19 cellular contexts compared by ENCODE assay signal in the genomic region with DNA sequence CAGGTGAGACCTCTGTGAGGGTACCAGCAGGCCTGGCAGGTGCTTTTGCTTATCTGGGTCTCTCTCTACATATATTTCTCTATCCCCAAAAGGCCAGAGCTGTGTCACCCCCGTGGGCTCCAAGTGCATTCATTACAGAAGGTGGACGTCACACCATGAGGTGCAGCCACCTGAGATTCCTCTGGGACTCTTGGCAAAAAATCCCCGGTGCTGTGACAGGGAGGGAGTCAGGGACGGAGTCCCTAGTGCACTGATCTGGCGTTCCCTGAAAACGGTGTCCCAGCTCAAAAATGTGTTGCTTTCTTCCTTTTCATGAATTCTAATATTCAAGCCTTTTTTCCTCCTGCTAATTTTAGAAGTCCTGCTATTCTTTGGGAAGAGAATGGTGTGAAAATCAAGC. TPM values are rescaled to one million over a fixed set of nuclear protein-coding genes. Genes with fewer than 3 reads are reported as not detected.
DNase-seq lines count a peak whose midpoint lies in the region; ATAC-seq, FAIRE-seq and TF ChIP-seq lines count a peak whose summit lies in the region.
"Had no signal": no experiment of that assay in that cellular context is flagged by ENCODE, and none has a peak within 500 bp of the region (broad histone marks: within the 10 kb centered on the region; RNA-seq: fewer than 3 reads in every experiment).

No MANE protein-coding gene starts in this region.

- WGBS in A549 (ENCODE audit: missing lambda C conversion rate) = 40% methylated on average over 6 of the region's 6 CpGs
- 86% methylated on average over 5 of the region's 6 CpGs for WGBS in esophagus muscularis mucosa
- 77 to 87% methylated on average over 6 of the region's 6 CpGs for WGBS in sigmoid colon, 2 donors

- no peaks in the 10 kb centered on the region for H3K27me3 ChIP-seq in esophagus muscularis mucosa
- H3K27me3 ChIP-seq in muscle layer of duodenum (ENCODE audit: low read depth, low read length) = no peaks in the 10 kb centered on the region
- H3K27me3 ChIP-seq in sigmoid colon = no peaks in the 10 kb centered on the region
- H3K27me3 ChIP-seq in Peyer's patch = no peaks in the 10 kb centered on the region

- H3K36me3 Mint-ChIP-seq in activated T-helper 2 cell treated with anti-CD3 and anti-CD28 coated beads, Interferon-gamma antibody, Interleukin-2, Interleukin-4, amounts not matched to agents 10 μg/mL and 5 μg/mL and 100 μg/mL, durations not matched to agents 14 hours and 24 hours and 36 hours (ENCODE audit: low read depth) = no peaks in the 10 kb centered on the region
- H3K36me3 Mint-ChIP-seq: CD4-positive, alpha-beta memory T cell had no signal

- peaks cover 11% of the 10 kb centered on the region for H3K4me1 Mint-ChIP-seq in activated T-helper 2 cell treated with anti-CD3 and anti-CD28 coated beads, Interferon-gamma antibody, Interleukin-2, Interleukin-4, amounts not matched to agents 10 μg/mL and 5 μg/mL and 100 μg/mL, durations not matched to agents 14 hours and 24 hours and 36 hours (ENCODE audit: low read depth)

- no peaks in the 10 kb centered on the region for H3K9me3 Mint-ChIP-seq in activated T-helper 2 cell treated with anti-CD3 and anti-CD28 coated beads, Interferon-gamma antibody, Interleukin-2, Interleukin-4, amounts not matched to agents 10 μg/mL and 5 μg/mL and 100 μg/mL, durations not matched to agents 14 hours and 24 hours and 36 hours
- H3K9me3 Mint-ChIP-seq: CD14-positive monocyte, H9 had no signal

- TF ChIP-seq CTCF in A549 (IDR thresholded peaks at IDR 0.05) (no peak), esophagus muscularis mucosa (IDR thresholded peaks at IDR 0.05) (no peak), sigmoid colon (IDR thresholded peaks at IDR 0.05) (no peak), Peyer's patch (IDR thresholded peaks at IDR 0.05) (no peak)

- H3K4me3 ChIP-seq in A549 = no peak overlapping the region
- H3K4me3 ChIP-seq in esophagus muscularis mucosa = no peak overlapping the region
- H3K4me3 ChIP-seq in muscle layer of duodenum (ENCODE audit: low read depth in 1 of 2, low read length in 2 of 2) = no peak overlapping the region
- no peak overlapping the region for H3K4me3 ChIP-seq in sigmoid colon
- no peak overlapping the region for H3K4me3 ChIP-seq in Peyer's patch
- H3K4me3 ChIP-seq: BLaER1, GM12878 had no signal

- peaks cover 29% of the 10 kb centered on the region for H3K27me3 Mint-ChIP-seq in activated T-helper 2 cell treated with anti-CD3 and anti-CD28 coated beads, Interferon-gamma antibody, Interleukin-2, Interleukin-4, amounts not matched to agents 10 μg/mL and 5 μg/mL and 100 μg/mL, durations not matched to agents 14 hours and 24 hours and 36 hours (ENCODE audit: low read depth)

- TF ChIP-seq POLR2A in A549 (IDR thresholded peaks at IDR 0.05; ENCODE audit: low read length) (no peak), esophagus muscularis mucosa (IDR thresholded peaks at IDR 0.05; ENCODE audit: low read depth) (no peak), sigmoid colon (IDR thresholded peaks at IDR 0.05) (no peak), Peyer's patch (IDR thresholded peaks at IDR 0.05) (no peak)

- intact Hi-C loops in esophagus muscularis mucosa (cut with DNase I) (no loop called here), sigmoid colon (cut with DNase I) (loop anchor here (10.0 kb wide), 1 partner anchor 651 kb away; no protein-coding TSS in a partner anchor)
- intact Hi-C loops in activated T-helper 2 cell treated with anti-CD3 and anti-CD28 coated beads, Interferon-gamma antibody, Interleukin-2, Interleukin-4, amounts not matched to agents 10 μg/mL and 5 μg/mL and 100 μg/mL, durations not matched to agents 14 hours and 24 hours and 36 hours (cut with micrococcal nuclease) = no loop called here

- H3K36me3 ChIP-seq in esophagus muscularis mucosa (no peaks in the 10 kb centered on the region), muscle layer of duodenum (ENCODE audit: control insufficient read depth in 1 of 2, insufficient read depth in 2 of 2, low read length in 2 of 2) (no peaks in the 10 kb centered on the region), sigmoid colon (no peaks in the 10 kb centered on the region), Peyer's patch (no peaks in the 10 kb centered on the region)
- H3K36me3 ChIP-seq: BLaER1 had no signal

- no peak for ATAC-seq in A549
- ATAC-seq: GM12878 had no signal

- no peak overlapping the region for H3K4me3 Mint-ChIP-seq in activated T-helper 2 cell treated with anti-CD3 and anti-CD28 coated beads, Interferon-gamma antibody, Interleukin-2, Interleukin-4, amounts not matched to agents 10 μg/mL and 5 μg/mL and 100 μg/mL, durations not matched to agents 14 hours and 24 hours and 36 hours (ENCODE audit: low read depth)
- H3K4me3 Mint-ChIP-seq: CD14-positive monocyte; CD4-positive, alpha-beta memory T cell; H9 had no signal

- DNase-seq in A549 (ENCODE audit: low read depth in 1 of 2, low spot score in 1 of 2) (no peak), esophagus muscularis mucosa (ENCODE audit: extremely low spot score) (no peak), sigmoid colon (peak; percentile 41), Peyer's patch (no peak), NCI-H146 (lab: John Stamatoyannopoulos, UW) (no peak)
- DNase-seq in activated T-helper 2 cell treated with anti-CD3 and anti-CD28 coated beads, Interferon-gamma antibody, Interleukin-2, Interleukin-4, amounts not matched to agents 10 μg/mL and 5 μg/mL and 100 μg/mL, durations not matched to agents 14 hours and 24 hours and 36 hours (ENCODE audit: low spot score) = no peak
- no peak for DNase-seq in activated CD8-positive, alpha-beta memory T cell treated with anti-CD3 and anti-CD28 coated beads, Interleukin-2, amount 50 U/mL, for 48 hours
- DNase-seq: CD4-positive, alpha-beta memory T cell; DMS79 treated with DMSO at 0.1 percent for 48 hours; GF-D8; H9 had no signal

- TF ChIP-seq RAD21 in A549 (conservative IDR thresholded peaks at IDR 0.05 in 1 of 2, IDR thresholded peaks at IDR 0.05 in 1 of 2) = no peak

- H3K4me2 ChIP-seq in A549 = no peak overlapping the region
- H3K4me2 ChIP-seq: BLaER1 had no signal

- CTCF ChIA-PET in A549 (lab: Yijun Ruan, JAX) = interaction anchor here (0.9 to 2.3 kb wide), 3 partner anchors 10 to 281 kb away, joined by 3 to 9 read pairs (median 4); no protein-coding TSS in a partner anchor

- H3K9me3 ChIP-seq in A549 (no peaks in the 10 kb centered on the region), esophagus muscularis mucosa (no peaks in the 10 kb centered on the region), muscle layer of duodenum (ENCODE audit: control insufficient read depth in 1 of 2, low read length in 2 of 2) (no peaks in the 10 kb centered on the region), sigmoid colon (no peaks in the 10 kb centered on the region), Peyer's patch (no peaks in the 10 kb centered on the region)
- H3K9me3 ChIP-seq: BLaER1 had no signal

- H3K27ac Mint-ChIP-seq in activated T-helper 2 cell treated with anti-CD3 and anti-CD28 coated beads, Interferon-gamma antibody, Interleukin-2, Interleukin-4, amounts not matched to agents 10 μg/mL and 5 μg/mL and 100 μg/mL, durations not matched to agents 14 hours and 24 hours and 36 hours = no peak overlapping the region
- H3K27ac Mint-ChIP-seq: CD14-positive monocyte; CD4-positive, alpha-beta memory T cell had no signal

- no peak for TF ChIP-seq EP300 in A549 (IDR thresholded peaks at IDR 0.05)
- TF ChIP-seq EP300 in esophagus muscularis mucosa (IDR thresholded peaks at IDR 0.05) = no peak
- TF ChIP-seq EP300 in sigmoid colon (IDR thresholded peaks at IDR 0.05) = no peak

- POLR2A ChIA-PET in A549 (lab: Yijun Ruan, JAX) = no interaction called here

- FAIRE-seq in A549 (lab: Jason Lieb, UNC) = peak; percentile 46
- FAIRE-seq: GM12878, GM19239, H1 had no signal

- H3K4me1 ChIP-seq in A549 (0 out of 3 replicates have a peak, but pooled peaks cover 6% of the 10 kb centered on the region), esophagus muscularis mucosa (peaks cover 17 to 100% (median 99%) of the 10 kb centered on the region in 4 donors), muscle layer of duodenum (ENCODE audit: control insufficient read depth in 1 of 2, insufficient read depth in 2 of 2, low read length in 2 of 2) (peaks cover 14 to 42% of the 10 kb centered on the region in 2 donors), sigmoid colon (peaks cover 0 to 100% (median 95%) of the 10 kb centered on the region in 4 donors), Peyer's patch (peaks cover 0 to 19% (median 1%) of the 10 kb centered on the region in 4 donors)

- H3K27ac ChIP-seq in A549 (no peak overlapping the region), esophagus muscularis mucosa (replicated peaks in 1 of 4) (peak overlapping the region in 3 of 4 donors; percentile 29 to 66 (median 30)), muscle layer of duodenum (ENCODE audit: low read length) (peak overlapping the region; percentile 16), sigmoid colon (peak overlapping the region in 3 of 4 donors; percentile 43 to 99 (median 86)), Peyer's patch (no peak overlapping the region)
- H3K27ac ChIP-seq: 22Rv1, BLaER1, HL-60 had no signal

TF ChIP-seq in A549, 52 proteins besides CTCF, POLR2A, EP300 and RAD21 (continues in another document):
- no peak for TF ChIP-seq GATA3 (IDR thresholded peaks at IDR 0.05; ENCODE audit: borderline replicate concordance)

RNA-seq across cellular contexts. Expression of a gene that starts 13.5 kb away (rescaled TPM):
- polyA plus RNA-seq in A549 (2011; rRNA removed) (0.92 and 1.7 TPM in 2 replicates), A549 (2017; fragmentation: RNase III; extraction: RNeasy Plus Mini Kit Qiagen cat#74134 plus additional on column Dnase treatment) (2.0 to 2.1 TPM (median 2.0 TPM) in 3 replicates), sigmoid colon (1 to 10 TPM in 2 of 3 donors, under 1 TPM in 1; 0.46 to 2.6 (median 1.2) TPM)
- polyA plus RNA-seq in A549 (2012; cell fraction: cytosol; rRNA removed) = 0.77 and 1.1 TPM in 2 replicates
- 1.6 and 1.9 TPM in 2 replicates for polyA plus RNA-seq in A549 (2012; cell fraction: nucleus; rRNA removed)
- 2.6 and 2.9 TPM in 2 replicates for polyA minus RNA-seq in A549 (2011; rRNA and poly(A)+ RNA removed)
- total RNA-seq in esophagus muscularis mucosa (10 to 100 TPM; 17.1 to 45.5 (median 24.6) TPM), sigmoid colon (10 to 100 TPM; 16.1 to 27.7 (median 21.2) TPM), Peyer's patch (10 to 100 TPM in 1 of 4 donors, 1 to 10 TPM in 2, under 1 TPM in 1; 0.70 to 14.0 (median 3.0) TPM)
- 0.66 and 1.3 TPM in 2 replicates for total RNA-seq in activated T-helper 2 cell treated with anti-CD3 and anti-CD28 coated beads, Interferon-gamma antibody, Interleukin-2, Interleukin-4, amounts not matched to agents 10 μg/mL and 5 μg/mL and 100 μg/mL, durations not matched to agents 14 hours and 24 hours and 36 hours
- polyA plus RNA-seq: GM12878 had no signal

Comparison
In these comparisons a context has a peak if more than half of its experiments do, and no peak if none do; other contexts are left out.
1. H3K27ac ChIP-seq: peak in esophagus muscularis mucosa (3 of 4), muscle layer of duodenum (single experiment) and sigmoid colon (3 of 4); none in A549 (0 of 2) and Peyer's patch (0 of 4).